ENCODE assay signal across 14 cellular contexts in the genomic region with DNA sequence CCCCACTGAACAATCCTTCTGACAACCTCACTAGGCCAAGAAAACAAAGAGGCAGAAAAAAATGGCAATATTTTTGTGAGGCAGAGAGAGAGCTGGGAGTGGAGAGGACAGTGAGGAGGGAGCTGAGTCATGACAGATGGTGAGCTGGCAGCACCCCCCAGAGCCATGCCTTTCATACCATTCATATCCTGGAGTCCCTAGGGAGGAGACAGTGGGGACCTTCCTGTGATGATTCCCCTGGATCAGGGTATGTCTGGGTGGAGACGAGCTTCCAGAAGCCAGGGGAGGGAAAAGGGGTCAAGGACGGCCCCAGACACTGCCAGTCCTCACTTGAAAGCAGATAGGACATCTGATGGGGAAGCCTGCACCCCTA.
A peak's percentile ranks its signal among the peaks of the same experiment; 100 is the strongest.
DNase-seq lines count a peak whose midpoint lies in the region; ATAC-seq, FAIRE-seq and TF ChIP-seq lines count a peak whose summit lies in the region.
"Had no signal": no experiment of that assay in that cellular context is flagged by ENCODE, and none has a peak within 500 bp of the region (broad histone marks: within the 10 kb centered on the region; RNA-seq: fewer than 3 reads in every experiment).

No MANE protein-coding gene starts in this region.

- no peak for TF ChIP-seq CTCF in pancreas (IDR thresholded peaks at IDR 0.05)

- DNase-seq in NCI-H82 (lab: John Stamatoyannopoulos, UW): peak; percentile 23
- no peak for DNase-seq in NCI-H82 treated with DMSO at 0.1 percent for 48 hours (lab: John Stamatoyannopoulos, UW; ENCODE audit: unreplicated experiment)
- peak; percentile 70 to 79 for DNase-seq in SJSA1 (ENCODE audit: low read depth in 1 of 2, low spot score in 2 of 2)
- peak; percentile 56 for DNase-seq in fibroblast of the conjunctiva (ENCODE audit: low read depth)
- DNase-seq in urothelium cell line (ENCODE audit: low spot score): peak; percentile 57
- no peak for DNase-seq in pancreas
- DNase-seq in T-helper 2 cell: no peak
- DNase-seq: endodermal cell, hippocampal formation, NCI-H1436, NCI-H526 treated with DMSO at 0.1 percent for 48 hours, SIG-M5 had no signal

- peak overlapping the region; percentile 76 for H3K27ac ChIP-seq in SJSA1
- H3K27ac ChIP-seq in pancreas: no peak overlapping the region
- H3K27ac ChIP-seq: A549 had no signal

- intact Hi-C loops in pancreas (cut with DNase I): no loop called here

- H3K4me1 ChIP-seq in SJSA1 (replicated peaks) (peaks cover 21% of the 10 kb centered on the region), pancreas (no peaks in the 10 kb centered on the region)

- no peak overlapping the region for H3K4me3 ChIP-seq in SJSA1
- H3K4me3 ChIP-seq in pancreas: no peak overlapping the region
- H3K4me3 ChIP-seq: A549 had no signal

- H3K9me3 ChIP-seq in SJSA1 (replicated peaks): no peaks in the 10 kb centered on the region
- H3K9me3 ChIP-seq in pancreas: no peaks in the 10 kb centered on the region
- H3K9me3 ChIP-seq: A549 had no signal

- WGBS in pancreas, 2 donors: 54 to 68% methylated on average over 2 of the region's 2 CpGs

- FAIRE-seq in urothelium cell line (lab: Jason Lieb, UNC) (no peak), pancreas (lab: Jason Lieb, UNC) (no peak)

- ATAC-seq in HG03175 (IDR thresholded peaks at IDR 0.05; ENCODE audit: unreplicated experiment): no peak
- no peak for ATAC-seq in pancreas

- no peaks in the 10 kb centered on the region for H3K27me3 ChIP-seq in SJSA1 (replicated peaks)
- no peaks in the 10 kb centered on the region for H3K27me3 ChIP-seq in pancreas

- no peaks in the 10 kb centered on the region for H3K36me3 ChIP-seq in SJSA1
- H3K36me3 ChIP-seq in pancreas: no peaks in the 10 kb centered on the region

Comparison
In these comparisons a context has a peak if more than half of its experiments do, and no peak if none do; other contexts are left out.
1. DNase-seq: peak in NCI-H82 (single experiment), SJSA1 (2 of 2), fibroblast of the conjunctiva (single experiment) and urothelium cell line (single experiment); none in NCI-H82 treated with DMSO at 0.1 percent for 48 hours (single experiment), pancreas (0 of 6) and T-helper 2 cell (0 of 5).